Comparison of ENCODE assay signal across 1 cellular context in the genomic region with DNA sequence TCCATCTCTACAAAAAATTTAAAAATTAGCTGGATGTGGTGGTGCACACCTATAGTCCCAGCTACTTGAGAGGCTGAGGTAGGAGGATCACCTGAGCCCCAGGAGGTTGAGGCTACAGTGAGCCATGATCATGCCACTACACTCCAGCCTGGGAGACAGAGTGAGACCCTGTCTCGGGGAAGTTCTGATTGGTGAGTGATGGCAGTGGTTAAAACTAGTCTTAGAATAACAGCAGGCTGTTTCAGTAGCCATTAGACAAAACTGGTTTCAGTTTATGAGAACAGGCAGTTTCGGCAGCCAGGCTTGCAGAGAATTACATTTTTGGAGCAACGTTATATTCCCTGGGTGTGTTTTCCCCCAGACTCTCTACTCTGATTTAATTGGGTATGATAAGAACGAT. TPM values are rescaled to one million over a fixed set of nuclear protein-coding genes. Genes with fewer than 3 reads are reported as not detected.
"Had no signal": no experiment of that assay in that cellular context is flagged by ENCODE, and none has a peak within 500 bp of the region (broad histone marks: within the 10 kb centered on the region; RNA-seq: fewer than 3 reads in every experiment).

No MANE protein-coding gene starts in this region.

RNA-seq across cellular contexts. Expression of a gene that starts 18.2 kb away (rescaled TPM):
- total RNA-seq: natural killer cell treated with Interleukin-12 subunit alpha and Interleukin-12 subunit beta and Interleukin-15 and Interleukin-18, amount 100 ng/mL, for 72 hours had no signal
